ENCODE assay signal across 11 cellular contexts in genomic region chr9:21804336-21804735, GRCh38. TPM values are rescaled to one million over a fixed set of nuclear protein-coding genes. Genes with fewer than 3 reads are reported as not detected.
A peak's percentile ranks its signal among the peaks of the same experiment; 100 is the strongest.
DNase-seq lines count a peak whose midpoint lies in the region; ATAC-seq and TF ChIP-seq lines count a peak whose summit lies in the region.
"Had no signal": no experiment of that assay in that cellular context is flagged by ENCODE, and none has a peak within 500 bp of the region (broad histone marks: within the 10 kb centered on the region; RNA-seq: fewer than 3 reads in every experiment).

No MANE protein-coding gene starts in this region.

- BruUV-seq in IMR-90 (replicated peaks; lab: Mats Ljungman, UMichigan): TSS peak; percentile 45

- no peak overlapping the region for H3K27ac ChIP-seq in CD4-positive, alpha-beta T cell (ENCODE audit: low read depth, low read length)
- H3K27ac ChIP-seq in IMR-90 (ENCODE audit: insufficient read depth, low read length) (no peak overlapping the region), mesenchymal stem cell (ENCODE audit: low read length, poor library complexity, severe bottlenecking) (no peak overlapping the region), esophagus muscularis mucosa (replicated peaks in 1 of 4) (no peak overlapping the region)

- no peaks in the 10 kb centered on the region for H3K27me3 Mint-ChIP-seq in CD4-positive, alpha-beta T cell

- H3K4me1 Mint-ChIP-seq in CD4-positive, alpha-beta T cell (ENCODE audit: low read depth): peaks cover 55% of the 10 kb centered on the region

- H3K4me2 ChIP-seq in IMR-90 (ENCODE audit: low read depth, low read length) (no peak overlapping the region), mesenchymal stem cell (ENCODE audit: low read length, poor library complexity, severe bottlenecking) (peak overlapping the region; percentile 10)

- peak overlapping the region; percentile 23; the same call in 1 of the 2 replicates for H3K23ac ChIP-seq in IMR-90 (ENCODE audit: low read depth, low read length)
- H3K23ac ChIP-seq in mesenchymal stem cell (ENCODE audit: low read length in 2 of 2): no peak overlapping the region

- TF ChIP-seq POLR2A in IMR-90 (IDR thresholded peaks at IDR 0.05; ENCODE audit: low read depth, low read length): no peak
- no peak for TF ChIP-seq POLR2A in esophagus muscularis mucosa (IDR thresholded peaks at IDR 0.05; ENCODE audit: low read depth)
- TF ChIP-seq POLR2A in GM18505 (IDR thresholded peaks at IDR 0.05; ENCODE audit: borderline replicate concordance, extremely low read depth, insufficient read depth, insufficient read length): no peak

- TF ChIP-seq CTCF in CD4-positive, alpha-beta T cell (IDR thresholded peaks at IDR 0.05): no peak
- TF ChIP-seq CTCF in IMR-90 (conservative IDR thresholded peaks at IDR 0.05; ENCODE audit: low read depth, low read length): no peak
- no peak for TF ChIP-seq CTCF in esophagus muscularis mucosa (IDR thresholded peaks at IDR 0.05)

- POLR2A ChIA-PET in CD4-positive, alpha-beta T cell (lab: Charles Lee): interaction anchor here (1.4 kb wide), 1 partner anchor 9 kb away, joined by 3 read pairs; no protein-coding TSS in a partner anchor
- POLR2A ChIA-PET in IMR-90 (lab: Charles Lee; ENCODE audit: unreplicated experiment): no interaction called here

- H3K4me3 Mint-ChIP-seq in CD4-positive, alpha-beta T cell: peak overlapping the region; percentile 98

- CTCF ChIA-PET in CD4-positive, alpha-beta T cell (lab: Charles Lee): interaction anchor here (1.3 to 2.6 kb wide), 2 partner anchors 9 to 204 kb away, joined by 3 to 8 read pairs; partner anchors contain the start of gene CDKN2B
- CTCF ChIA-PET in IMR-90 (lab: Yijun Ruan, JAX): interaction anchor here (1.9 kb wide), 1 partner anchor 9 kb away, joined by 8 read pairs; no protein-coding TSS in a partner anchor

- H3K4me3 ChIP-seq in IMR-90 (ENCODE audit: insufficient read depth, low read depth, low read length) (no peak overlapping the region), adipocyte (ENCODE audit: low read length) (peak overlapping the region; percentile 83), mesenchymal stem cell (ENCODE audit: insufficient read depth in 1 of 2, low read depth in 1 of 2, low read length in 2 of 2) (peak overlapping the region in 1 of 2 experiments; percentile 86), esophagus muscularis mucosa (peak overlapping the region in 1 of 4 donors; percentile 96)

- WGBS in IMR-90 (ENCODE audit: extremely low coverage in 2 of 2, insufficient read length in 1 of 2), 2 experiments: no CpG with 5 or more reads among the region's 2 CpGs
- WGBS in mesenchymal stem cell: 90% methylated on average over 2 of the region's 2 CpGs
- WGBS in esophagus muscularis mucosa: 96% methylated on average over 2 of the region's 2 CpGs

- peaks cover 49% of the 10 kb centered on the region for H3K36me3 Mint-ChIP-seq in CD4-positive, alpha-beta T cell (ENCODE audit: low read depth)

- no peak overlapping the region for H4K5ac ChIP-seq in IMR-90 (ENCODE audit: low read depth, low read length)

- no peak overlapping the region for H3K56ac ChIP-seq in IMR-90 (ENCODE audit: extremely low read depth, insufficient read depth, low read length)

- no peak for TF ChIP-seq EP300 in esophagus muscularis mucosa (IDR thresholded peaks at IDR 0.05)

- H3K9me3 ChIP-seq in CD4-positive, alpha-beta T cell (ENCODE audit: control insufficient read depth, low read length): no peaks in the 10 kb centered on the region
- no peaks in the 10 kb centered on the region for H3K9me3 ChIP-seq in IMR-90 (ENCODE audit: control insufficient read depth, insufficient read depth, low read length)
- no peaks in the 10 kb centered on the region for H3K9me3 ChIP-seq in adipocyte (ENCODE audit: control insufficient read depth, low read length)
- H3K9me3 ChIP-seq in mesenchymal stem cell (ENCODE audit: control insufficient read depth, low read length): no peaks in the 10 kb centered on the region
- H3K9me3 ChIP-seq in esophagus muscularis mucosa: no peaks in the 10 kb centered on the region

- H2AK5ac ChIP-seq in IMR-90 (ENCODE audit: low read depth, low read length) (no peak overlapping the region), mesenchymal stem cell (ENCODE audit: low read length, severe bottlenecking) (no peak overlapping the region)

- peaks cover 22 to 44% of the 10 kb centered on the region in 2 experiments for H3K79me1 ChIP-seq in IMR-90 (ENCODE audit: low read depth in 1 of 2, low read length in 2 of 2)
- H3K79me1 ChIP-seq in mesenchymal stem cell (replicated peaks; ENCODE audit: low read length, poor library complexity, severe bottlenecking): peaks cover 12% of the 10 kb centered on the region

- H4K20me1 ChIP-seq in IMR-90 (ENCODE audit: insufficient read depth, low read length): peaks cover 20% of the 10 kb centered on the region

- H3K36me3 ChIP-seq in IMR-90 (ENCODE audit: control insufficient read depth, insufficient read depth, low read length) (peaks cover 5% of the 10 kb centered on the region), adipocyte (ENCODE audit: control insufficient read depth, insufficient read depth, low read length, severe bottlenecking) (peaks cover 10% of the 10 kb centered on the region), mesenchymal stem cell (ENCODE audit: control insufficient read depth in 1 of 2, insufficient read depth in 2 of 2, low read depth in 1 of 2, low read length in 2 of 2) (peaks cover 7 to 25% of the 10 kb centered on the region in 2 experiments), esophagus muscularis mucosa (peaks cover 0 to 20% (median 9%) of the 10 kb centered on the region in 4 donors)

- no peak for ATAC-seq in CD4-positive, alpha-beta T cell (ENCODE audit: poor library complexity)
- ATAC-seq in IMR-90 (ENCODE audit: low read depth): no peak
- no peak for ATAC-seq in GM18505 (IDR thresholded peaks at IDR 0.05; ENCODE audit: unreplicated experiment)

- no peak overlapping the region for H3K18ac ChIP-seq in IMR-90 (ENCODE audit: low read depth, low read length)
- H3K18ac ChIP-seq in mesenchymal stem cell (ENCODE audit: low read depth in 1 of 2, low read length in 2 of 2): no peak overlapping the region

- peak overlapping the region; percentile 96 for H3K27ac Mint-ChIP-seq in CD4-positive, alpha-beta T cell

- peaks cover 7% of the 10 kb centered on the region; the same call in 1 of the 2 replicates for H3K4me1 ChIP-seq in IMR-90 (ENCODE audit: control insufficient read depth, insufficient read depth, low read length)
- H3K4me1 ChIP-seq in adipocyte (ENCODE audit: control insufficient read depth, insufficient read depth, low read length): peaks cover 32% of the 10 kb centered on the region
- H3K4me1 ChIP-seq in mesenchymal stem cell (ENCODE audit: control insufficient read depth, insufficient read depth, low read depth, low read length): peaks cover 10% of the 10 kb centered on the region
- H3K4me1 ChIP-seq in esophagus muscularis mucosa: peaks cover 28 to 58% (median 51%) of the 10 kb centered on the region in 4 donors

- H2BK20ac ChIP-seq in IMR-90 (ENCODE audit: low read depth, low read length): no peak overlapping the region

- H2BK5ac ChIP-seq in IMR-90 (ENCODE audit: low read depth, low read length, poor library complexity, severe bottlenecking): no peak overlapping the region
- H2BK5ac ChIP-seq in mesenchymal stem cell (ENCODE audit: low read depth, low read length, poor library complexity, severe bottlenecking): no peak overlapping the region

- no peak overlapping the region for H2BK15ac ChIP-seq in IMR-90 (ENCODE audit: low read depth, low read length)
- no peak overlapping the region for H2BK15ac ChIP-seq in mesenchymal stem cell (ENCODE audit: low read depth, poor library complexity, severe bottlenecking)

- H3K27me3 ChIP-seq in CD4-positive, alpha-beta T cell (ENCODE audit: control insufficient read depth, insufficient read depth, low read length): no peaks in the 10 kb centered on the region
- H3K27me3 ChIP-seq in IMR-90 (ENCODE audit: control insufficient read depth, insufficient read depth, low read length) (no peaks in the 10 kb centered on the region), adipocyte (replicated peaks; ENCODE audit: control insufficient read depth, insufficient read depth, low read length) (no peaks in the 10 kb centered on the region), mesenchymal stem cell (ENCODE audit: control insufficient read depth in 1 of 2, insufficient read depth in 1 of 2, low read length in 2 of 2) (no peaks in the 10 kb centered on the region), esophagus muscularis mucosa (no peaks in the 10 kb centered on the region)

- H3K9me3 Mint-ChIP-seq in CD4-positive, alpha-beta T cell: no peaks in the 10 kb centered on the region

- no peak overlapping the region for H2AFZ ChIP-seq in IMR-90 (replicated peaks; ENCODE audit: low read length, poor library complexity)
- no peak overlapping the region for H2AFZ ChIP-seq in mesenchymal stem cell (ENCODE audit: low read depth, low read length)

- dilution Hi-C loops in IMR-90 (cut with HindIII; ENCODE audit: low sequenced_read_pairs, unreplicated experiment): no loop called here

- H2AK9ac ChIP-seq in IMR-90 (replicated peaks; ENCODE audit: low read depth, low read length, poor library complexity): no peak overlapping the region

- H2BK120ac ChIP-seq in IMR-90 (ENCODE audit: low read depth, low read length): no peak overlapping the region
- H2BK120ac ChIP-seq in mesenchymal stem cell (ENCODE audit: low read depth, low read length): no peak overlapping the region

- H3K14ac ChIP-seq in IMR-90 (replicated peaks; ENCODE audit: low read depth, low read length): no peak overlapping the region
- H3K14ac ChIP-seq in mesenchymal stem cell (ENCODE audit: low read length in 2 of 2): no peak overlapping the region

- H3K9me1 ChIP-seq in IMR-90 (ENCODE audit: insufficient read depth, low read length): peaks cover 21% of the 10 kb centered on the region

- H4K8ac ChIP-seq in IMR-90 (ENCODE audit: low read depth in 2 of 2, low read length in 2 of 2) (no peak overlapping the region), mesenchymal stem cell (ENCODE audit: low read length) (no peak overlapping the region)

- in situ Hi-C loops in IMR-90 (cut with MboI; ENCODE audit: low sequenced_read_pairs): loop anchor here (25.0 kb wide), 1 partner anchor 308 kb away; no protein-coding TSS in a partner anchor

- H2BK12ac ChIP-seq in mesenchymal stem cell (ENCODE audit: low read length in 2 of 2): no peak overlapping the region

- H3K9ac ChIP-seq in IMR-90 (ENCODE audit: low read depth, low read length) (no peak overlapping the region), adipocyte (ENCODE audit: low read length) (peak overlapping the region; percentile 97), mesenchymal stem cell (ENCODE audit: low read length) (peak overlapping the region; percentile 94)

- H4K91ac ChIP-seq in IMR-90 (ENCODE audit: insufficient read depth, low read depth, low read length) (no peak overlapping the region), mesenchymal stem cell (ENCODE audit: low read length) (no peak overlapping the region)

- intact Hi-C loops in CD4-positive, alpha-beta T cell (cut with DNase I, micrococcal nuclease): loop anchor here in 1 of 2 experiments (5.0 kb wide), 2 partner anchors 232 to 472 kb away; no protein-coding TSS in a partner anchor
- intact Hi-C loops in IMR-90 (cut with micrococcal nuclease): loop anchor here (5.0 kb wide), 1 partner anchor 1083 kb away; no protein-coding TSS in a partner anchor
- intact Hi-C loops in esophagus muscularis mucosa (cut with DNase I): no loop called here

- DNase-seq in CD4-positive, alpha-beta T cell: no peak
- no peak for DNase-seq in IMR-90
- no peak for DNase-seq in adipocyte (ENCODE audit: low read depth)
- DNase-seq in mesenchymal stem cell: no peak
- no peak for DNase-seq in stimulated activated CD4-positive, alpha-beta T cell treated with anti-CD3 and anti-CD28 coated beads, Interleukin-15, amount 100 ng/mL, for 24 hours
- no peak for DNase-seq in esophagus muscularis mucosa (ENCODE audit: extremely low spot score)
- DNase-seq in glomerular visceral epithelial cell (ENCODE audit: extremely low spot score): no peak
- DNase-seq: amygdala, DMS79 treated with DMSO at 0.1 percent for 48 hours, NCI-H510A had no signal

- no peak overlapping the region for H3K4ac ChIP-seq in IMR-90 (ENCODE audit: low read depth, low read length)
- H3K4ac ChIP-seq in mesenchymal stem cell (ENCODE audit: low read depth in 1 of 2, low read length in 2 of 2): no peak overlapping the region

- no peak for TF ChIP-seq RAD21 in IMR-90 (IDR thresholded peaks at IDR 0.05; ENCODE audit: low read length)

RNA-seq across cellular contexts. Expression of gene MTAP, which starts 1.9 kb away (rescaled TPM):
- total RNA-seq in CD4-positive, alpha-beta T cell: 10 to 100 TPM; 17.2 to 17.8 TPM
- total RNA-seq in IMR-90 (2012; rRNA removed) (33.6 and 50.9 TPM in 2 replicates), esophagus muscularis mucosa (10 to 100 TPM; 18.1 to 26.0 (median 22.1) TPM)
- polyA plus RNA-seq in IMR-90 (2012; rRNA removed): 14.1 and 15.7 TPM in 2 replicates
- 3.9 and 6.2 TPM in 2 replicates for polyA plus RNA-seq in IMR-90 (2012; cell fraction: cytosol; rRNA removed)
- 3.0 and 23.7 TPM in 2 replicates for polyA plus RNA-seq in IMR-90 (2012; cell fraction: nucleus; rRNA removed; ENCODE audit: low replicate concordance)
- polyA plus RNA-seq in mesenchymal stem cell (2013, experiment 1 of 2): 14.2 TPM
- 14.5 TPM for polyA plus RNA-seq in mesenchymal stem cell (2013, experiment 2 of 2)
